9 cellular contexts compared by ENCODE assay signal in the genomic region with DNA sequence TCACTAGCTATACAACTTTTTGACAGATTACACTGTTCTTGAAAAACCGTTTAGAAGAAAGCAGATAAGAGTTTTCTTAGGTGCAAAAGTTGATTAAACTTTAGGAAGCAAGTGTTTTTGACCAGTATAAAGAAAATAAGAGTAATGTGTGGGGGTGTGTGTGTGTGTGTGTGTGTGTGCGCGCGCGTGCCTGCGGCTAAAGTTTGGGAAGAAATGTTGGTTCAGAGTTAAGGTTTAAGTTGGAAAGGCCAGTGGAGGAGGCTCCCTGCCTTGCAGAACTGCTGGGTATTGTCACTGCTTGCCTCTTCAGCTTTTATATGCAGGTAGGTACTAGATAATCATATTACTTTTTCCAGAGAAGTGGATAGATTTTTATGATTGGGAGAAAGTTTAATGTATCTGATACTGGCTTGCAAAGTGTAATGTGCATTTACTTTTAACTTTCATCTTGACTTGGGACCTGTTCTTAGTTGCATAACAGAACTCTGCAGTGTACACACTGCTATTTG. TPM values are rescaled to one million over a fixed set of nuclear protein-coding genes. Genes with fewer than 3 reads are reported as not detected.
DNase-seq lines count a peak whose midpoint lies in the region; ATAC-seq, FAIRE-seq and TF ChIP-seq lines count a peak whose summit lies in the region.
"Had no signal": no experiment of that assay in that cellular context is flagged by ENCODE, and none has a peak within 500 bp of the region (broad histone marks: within the 10 kb centered on the region; RNA-seq: fewer than 3 reads in every experiment).

No MANE protein-coding gene starts in this region.

- H3K18ac ChIP-seq in IMR-90 (ENCODE audit: low read depth, low read length) (no peak overlapping the region), mesendoderm (ENCODE audit: low read length) (no peak overlapping the region)

- no peaks in the 10 kb centered on the region; the same call in 2 of the 3 replicates for H3K9me3 ChIP-seq in A549
- H3K9me3 ChIP-seq in IMR-90 (ENCODE audit: control insufficient read depth, insufficient read depth, low read length) = 0 out of 2 replicates have a peak, but pooled peaks cover 2% of the 10 kb centered on the region
- H3K9me3 ChIP-seq in mucosa of stomach (ENCODE audit: control insufficient read depth, low read length) = no peaks in the 10 kb centered on the region

- H3K4me1 ChIP-seq in A549 = peaks cover 16% of the 10 kb centered on the region; the same call in 2 of the 3 replicates
- H3K4me1 ChIP-seq in IMR-90 (ENCODE audit: control insufficient read depth, insufficient read depth, low read length) = peaks cover 2% of the 10 kb centered on the region; the same call in 1 of the 2 replicates
- peaks cover 6% of the 10 kb centered on the region for H3K4me1 ChIP-seq in mucosa of stomach (ENCODE audit: control insufficient read depth, insufficient read depth, low read length)
- H3K4me1 ChIP-seq in mesendoderm (ENCODE audit: control insufficient read depth, low read depth, low read length) = no peaks in the 10 kb centered on the region

- H3K4me3 ChIP-seq in A549 = peak overlapping the region; percentile 96; the same call in 2 of the 3 replicates
- peak overlapping the region; percentile 83 for H3K4me3 ChIP-seq in IMR-90 (ENCODE audit: insufficient read depth, low read depth, low read length)
- H3K4me3 ChIP-seq in mucosa of stomach (ENCODE audit: low read length) = no peak overlapping the region
- H3K4me3 ChIP-seq in mesendoderm (ENCODE audit: low read length) = no peak overlapping the region

- peaks cover 6% of the 10 kb centered on the region for H3K27me3 Mint-ChIP-seq in brain

- H3K9me1 ChIP-seq in IMR-90 (ENCODE audit: insufficient read depth, low read length) = no peaks in the 10 kb centered on the region

- no peak overlapping the region for H2BK15ac ChIP-seq in IMR-90 (ENCODE audit: low read depth, low read length)
- no peak overlapping the region for H2BK15ac ChIP-seq in mesendoderm (replicated peaks; ENCODE audit: low read depth)

- CTCF ChIA-PET in A549 (lab: Yijun Ruan, JAX) (interaction anchor here (1.5 to 2.0 kb wide), 2 partner anchors 12 to 35 kb away, joined by 4 to 6 read pairs; no protein-coding TSS in a partner anchor), IMR-90 (lab: Yijun Ruan, JAX) (no interaction called here)

- dilution Hi-C loops in IMR-90 (cut with HindIII; ENCODE audit: low sequenced_read_pairs, unreplicated experiment) = no loop called here

- no peak for FAIRE-seq in A549 (lab: Jason Lieb, UNC)

- no peak for TF ChIP-seq EP300 in A549 (IDR thresholded peaks at IDR 0.05)

- H3K36me3 ChIP-seq in IMR-90 (ENCODE audit: control insufficient read depth, insufficient read depth, low read length) = no peaks in the 10 kb centered on the region
- no peaks in the 10 kb centered on the region for H3K36me3 ChIP-seq in mucosa of stomach (ENCODE audit: control insufficient read depth, insufficient read depth, low read length)
- no peaks in the 10 kb centered on the region for H3K36me3 ChIP-seq in mesendoderm (ENCODE audit: control insufficient read depth, insufficient read depth, low read length)

- peak overlapping the region; percentile 87 to 95 (median 93) for H3K4me3 Mint-ChIP-seq in brain

- H2AK5ac ChIP-seq in IMR-90 (ENCODE audit: low read depth, low read length) (no peak overlapping the region), mesendoderm (ENCODE audit: low read length) (no peak overlapping the region)

- H3K9me3 Mint-ChIP-seq in brain = peaks cover 0 to 2% (median 0%) of the 10 kb centered on the region in 5 experiments

- H3K79me1 ChIP-seq in IMR-90 (ENCODE audit: low read depth in 1 of 2, low read length in 2 of 2) = peaks cover 19 to 38% of the 10 kb centered on the region in 2 experiments
- peaks cover 10% of the 10 kb centered on the region for H3K79me1 ChIP-seq in mesendoderm (ENCODE audit: low read length)

- no peak overlapping the region for H2BK5ac ChIP-seq in IMR-90 (ENCODE audit: low read depth, low read length, poor library complexity, severe bottlenecking)
- H2BK5ac ChIP-seq in mesendoderm (ENCODE audit: low read length) = no peak overlapping the region

- H3K27me3 ChIP-seq in IMR-90 (ENCODE audit: control insufficient read depth, insufficient read depth, low read length) = no peaks in the 10 kb centered on the region
- H3K27me3 ChIP-seq in mucosa of stomach (ENCODE audit: control insufficient read depth, insufficient read depth, low read length) = no peaks in the 10 kb centered on the region
- H3K27me3 ChIP-seq in mesendoderm (ENCODE audit: insufficient read depth, low read length, poor library complexity) = no peaks in the 10 kb centered on the region

- H4K5ac ChIP-seq in IMR-90 (ENCODE audit: low read depth, low read length) (no peak overlapping the region), mesendoderm (ENCODE audit: low read length) (no peak overlapping the region)

- H3K56ac ChIP-seq in IMR-90 (ENCODE audit: extremely low read depth, insufficient read depth, low read length) (no peak overlapping the region), mesendoderm (ENCODE audit: low read length) (no peak overlapping the region)

- H3K4ac ChIP-seq in IMR-90 (ENCODE audit: low read depth, low read length) (no peak overlapping the region), mesendoderm (ENCODE audit: low read depth, low read length) (no peak overlapping the region)

- H2AFZ ChIP-seq in IMR-90 (replicated peaks; ENCODE audit: low read length, poor library complexity) = no peak overlapping the region

- peaks cover 8% of the 10 kb centered on the region for H3K36me3 Mint-ChIP-seq in brain

- TF ChIP-seq POLR2A in A549 (IDR thresholded peaks at IDR 0.05; ENCODE audit: low read length) (no peak), IMR-90 (IDR thresholded peaks at IDR 0.05; ENCODE audit: low read depth, low read length) (no peak)

- TF ChIP-seq RAD21 in A549 (conservative IDR thresholded peaks at IDR 0.05 in 1 of 2, IDR thresholded peaks at IDR 0.05 in 1 of 2) (no peak), IMR-90 (IDR thresholded peaks at IDR 0.05; ENCODE audit: low read length) (no peak)

- DNase-seq in A549 (ENCODE audit: low read depth in 1 of 2, low spot score in 1 of 2) (no peak), IMR-90 (peak; percentile 11), AML-193 (lab: John Stamatoyannopoulos, UW) (no peak), ecto neural progenitor cell (ENCODE audit: low spot score) (no peak), mesendoderm (no peak)
- DNase-seq: T1000 had no signal

- ATAC-seq in A549 (no peak), IMR-90 (ENCODE audit: low read depth) (no peak), GM21786 (IDR thresholded peaks at IDR 0.05; ENCODE audit: unreplicated experiment) (no peak)

- H3K79me2 ChIP-seq in mesendoderm (ENCODE audit: control insufficient read depth, insufficient read depth, low read length) = peaks cover 21% of the 10 kb centered on the region

- H3K9ac ChIP-seq in IMR-90 (ENCODE audit: low read depth, low read length) (peak overlapping the region; percentile 84), mucosa of stomach (ENCODE audit: low read length) (peak overlapping the region; percentile 89), mesendoderm (ENCODE audit: low read length) (no peak overlapping the region)

- H2BK20ac ChIP-seq in IMR-90 (ENCODE audit: low read depth, low read length) = no peak overlapping the region

- BruUV-seq in IMR-90 (replicated peaks; lab: Mats Ljungman, UMichigan) = no TSS peak

- no peak overlapping the region for H2AK9ac ChIP-seq in IMR-90 (replicated peaks; ENCODE audit: low read depth, low read length, poor library complexity)

- in situ Hi-C loops in IMR-90 (cut with MboI; ENCODE audit: low sequenced_read_pairs) = no loop called here

- no peak overlapping the region for H3K27ac ChIP-seq in A549
- no peak overlapping the region; the same call in 1 of the 2 replicates for H3K27ac ChIP-seq in IMR-90 (ENCODE audit: insufficient read depth, low read length)
- H3K27ac ChIP-seq in mesendoderm (ENCODE audit: low read depth, low read length) = no peak overlapping the region

- no peak for TF ChIP-seq CTCF in A549 (IDR thresholded peaks at IDR 0.05)
- TF ChIP-seq CTCF in IMR-90 (conservative IDR thresholded peaks at IDR 0.05; ENCODE audit: low read depth, low read length) = no peak
- no peak for TF ChIP-seq CTCF in brain (conservative IDR thresholded peaks at IDR 0.05)

- intact Hi-C loops in IMR-90 (cut with micrococcal nuclease) = loop anchor here (5.0 to 10.0 kb wide), 3 partner anchors 35 to 243 kb away; no protein-coding TSS in a partner anchor

- H3K27ac Mint-ChIP-seq in brain = peak overlapping the region; percentile 34 to 97 (median 91)

- H3K23ac ChIP-seq in IMR-90 (ENCODE audit: low read depth, low read length) (0 out of 2 replicates have a peak overlapping the region, but pooled peaks have one; percentile 40), mesendoderm (ENCODE audit: low read length) (no peak overlapping the region)

- peaks cover 55% of the 10 kb centered on the region for H3K4me1 Mint-ChIP-seq in brain

- H4K91ac ChIP-seq in IMR-90 (ENCODE audit: insufficient read depth, low read depth, low read length) = no peak overlapping the region

- H4K8ac ChIP-seq in IMR-90 (ENCODE audit: low read depth in 2 of 2, low read length in 2 of 2) (no peak overlapping the region), mesendoderm (ENCODE audit: low read depth, low read length) (no peak overlapping the region)

- H3K4me2 ChIP-seq in A549 (peak overlapping the region; percentile 81), IMR-90 (ENCODE audit: low read depth, low read length) (peak overlapping the region; percentile 97), mesendoderm (ENCODE audit: low read length) (no peak overlapping the region)

- H2BK120ac ChIP-seq in IMR-90 (ENCODE audit: low read depth, low read length) (no peak overlapping the region), mesendoderm (ENCODE audit: low read depth, low read length) (no peak overlapping the region)

- H4K20me1 ChIP-seq in IMR-90 (ENCODE audit: insufficient read depth, low read length) = peaks cover 12% of the 10 kb centered on the region; the same call in 1 of the 2 replicates

- POLR2A ChIA-PET in A549 (lab: Yijun Ruan, JAX) (no interaction called here), IMR-90 (lab: Charles Lee; ENCODE audit: unreplicated experiment) (interaction anchor here (0.6 kb wide), 1 partner anchor 926 kb away, joined by 3 read pairs; no protein-coding TSS in a partner anchor)

- 86% methylated on average over 6 of the region's 6 CpGs for WGBS in A549 (ENCODE audit: missing lambda C conversion rate)
- 7% methylated on average over 3 of the region's 6 CpGs; no CpG with 5 or more reads in 1 of the 2 experiments for WGBS in IMR-90 (ENCODE audit: extremely low coverage in 2 of 2, insufficient read length in 1 of 2), 2 experiments
- no CpG with 5 or more reads among the region's 6 CpGs for WGBS in mesendoderm (ENCODE audit: extremely low coverage, insufficient coverage, low lambda C conversion rate)

- 0 out of 2 replicates have a peak overlapping the region, but pooled peaks have one; percentile 87 for H3K14ac ChIP-seq in IMR-90 (replicated peaks; ENCODE audit: low read depth, low read length)

RNA-seq across cellular contexts. Expression of a gene that starts 2.0 kb away (rescaled TPM):
- polyA plus RNA-seq in A549 (2011; rRNA removed) (5.7 and 8.8 TPM in 2 replicates), A549 (2017; fragmentation: RNase III; extraction: RNeasy Plus Mini Kit Qiagen cat#74134 plus additional on column Dnase treatment) (5.5 to 6.0 TPM (median 5.7 TPM) in 3 replicates), IMR-90 (2012; rRNA removed) (2.4 and 2.6 TPM in 2 replicates), brain (ENCODE audit: insufficient read depth, low read depth, low replicate concordance) (11.9 TPM)
- 1.2 and 1.4 TPM in 2 replicates for polyA plus RNA-seq in A549 (2012; cell fraction: cytosol; rRNA removed)
- polyA plus RNA-seq in A549 (2012; cell fraction: nucleus; rRNA removed) = 0.86 and 1.9 TPM in 2 replicates
- 10.2 and 16.1 TPM in 2 replicates for polyA minus RNA-seq in A549 (2011; rRNA and poly(A)+ RNA removed)
- total RNA-seq in IMR-90 (2012; rRNA removed) = 9.3 and 13.6 TPM in 2 replicates
- 0.45 and 0.77 TPM in 2 replicates for polyA plus RNA-seq in IMR-90 (2012; cell fraction: cytosol; rRNA removed)
- 0.92 and 4.4 TPM in 2 replicates for polyA plus RNA-seq in IMR-90 (2012; cell fraction: nucleus; rRNA removed; ENCODE audit: low replicate concordance)
- polyA plus RNA-seq in mesendoderm (2013, experiment 1 of 2) = 22.1 TPM
- polyA plus RNA-seq in mesendoderm (2013, experiment 2 of 2) = 22.7 TPM

Comparison
In these comparisons a context has a peak if more than half of its experiments do, and no peak if none do; other contexts are left out.
1. H3K4me3 ChIP-seq: peak in A549 (single experiment) and IMR-90 (single experiment); none in mucosa of stomach (single experiment) and mesendoderm (single experiment).